27 cellular contexts compared by ENCODE assay signal in genomic region chr3:69986419-69986818, GRCh38. TPM values are rescaled to one million over a fixed set of nuclear protein-coding genes. Genes with fewer than 3 reads are reported as not detected.
"Had no signal": no experiment of that assay in that cellular context is flagged by ENCODE, and none has a peak within 500 bp of the region (broad histone marks: within the 10 kb centered on the region; RNA-seq: fewer than 3 reads in every experiment).

No MANE protein-coding gene starts in this region.

- H3K27me3 ChIP-seq: ascending aorta, brain microvascular endothelial cell, dorsolateral prefrontal cortex, gastrocnemius medialis, neutrophil, right lobe of liver, testis had no signal

- H3K4me3 ChIP-seq: ascending aorta, coronary artery, dorsolateral prefrontal cortex, gastrocnemius medialis, right lobe of liver, testis had no signal

- ATAC-seq: effector memory CD8-positive, alpha-beta T cell; gastrocnemius medialis; left colon; right lobe of liver; stimulated activated naive CD8-positive, alpha-beta T cell treated with anti-CD3 and anti-CD28 coated beads, Interleukin-15, Interleukin-2, amounts not matched to agents 100 U/mL and 50 U/mL, for 24 hours had no signal

- H3K36me3 ChIP-seq: ascending aorta, brain microvascular endothelial cell, gastrocnemius medialis, neutrophil, right lobe of liver had no signal

- H3K9me3 ChIP-seq: ascending aorta, gastrocnemius medialis, neutrophil, right lobe of liver, testis had no signal

- DNase-seq: activated CD4-positive, alpha-beta T cell treated with anti-CD3 and anti-CD28 coated beads for 4 hours; activated CD4-positive, alpha-beta T cell treated with anti-CD3 and anti-CD28 coated beads, Interleukin-2, amount 50 U/mL, for 4 hours; activated CD4-positive, CD25-positive, alpha-beta regulatory T cell; activated effector memory CD4-positive, alpha-beta T cell treated with Interleukin-2 at 50 U/mL for 16 hours; activated naive CD4-positive, alpha-beta T cell treated with Interleukin-2 at 50 U/mL for 16 hours; activated naive CD8-positive, alpha-beta T cell treated with anti-CD3 and anti-CD28 coated beads, Interleukin-2, amount 10 ng/mL, durations not matched to agents 7 days and 5 days; brain microvascular endothelial cell; dorsolateral prefrontal cortex; effector memory CD8-positive, alpha-beta T cell; erythroblast; gastrocnemius medialis; hippocampal formation; left colon; mammary epithelial cell; nephron progenitor cell; right lobe of liver; stimulated activated CD4-positive, alpha-beta T cell treated with anti-CD3 and anti-CD28 coated beads, Interleukin-2, amount 100 ng/mL, for 48 hours; stimulated activated naive CD8-positive, alpha-beta T cell treated with anti-CD3 and anti-CD28 coated beads, Interleukin-15, Interleukin-2, amounts not matched to agents 100 U/mL and 50 U/mL, for 24 hours; testis; trophoblast cell had no signal

- H3K4me1 ChIP-seq: gastrocnemius medialis, right lobe of liver, testis had no signal

- H3K27ac ChIP-seq: ascending aorta, brain microvascular endothelial cell, coronary artery, gastrocnemius medialis, neutrophil, right lobe of liver, testis had no signal

RNA-seq across cellular contexts. Expression of gene SAMMSON, which starts 13.1 kb away (rescaled TPM):
- total RNA-seq: activated naive CD8-positive, alpha-beta T cell treated with anti-CD3 and anti-CD28 coated beads, Interleukin-2, amount 10 ng/mL, durations not matched to agents 7 days and 5 days; cerebellum; gastrocnemius medialis; left colon; liver; mammary epithelial cell; mucosa of gallbladder; osteocyte; right lobe of liver had no signal
